Comparison of ENCODE assay signal across 8 cellular contexts in the genomic region with DNA sequence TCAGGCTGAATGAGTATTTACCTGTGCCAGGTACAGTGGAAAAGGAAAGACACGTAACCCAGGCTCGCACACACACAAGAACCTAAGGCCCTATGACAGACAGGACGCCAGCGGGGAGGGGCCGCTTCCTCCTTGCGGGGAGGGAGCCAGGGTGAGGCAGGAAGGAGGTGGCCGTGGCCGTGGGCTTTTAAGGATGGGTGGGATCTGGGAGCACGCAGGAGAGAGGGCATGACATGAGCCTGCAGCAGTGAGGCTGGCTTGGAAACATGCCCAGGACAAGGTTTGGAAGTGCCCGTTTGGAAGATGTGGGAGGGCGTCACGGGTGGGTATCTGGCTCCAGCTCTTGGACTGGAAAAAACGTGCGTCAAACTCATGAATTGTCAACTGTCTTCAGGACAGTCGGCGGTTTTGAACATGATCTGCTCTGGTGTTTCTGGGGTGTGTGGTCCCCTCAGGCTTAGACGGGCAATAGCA. TPM values are rescaled to one million over a fixed set of nuclear protein-coding genes. Genes with fewer than 3 reads are reported as not detected.
DNase-seq lines count a peak whose midpoint lies in the region; ATAC-seq, FAIRE-seq and TF ChIP-seq lines count a peak whose summit lies in the region.

No MANE protein-coding gene starts in this region.

- no peaks in the 10 kb centered on the region for H3K9me3 ChIP-seq in H1 (ENCODE audit: insufficient read depth in 2 of 2, low read depth in 1 of 2, low read length in 1 of 2)

- no peak for TF ChIP-seq CTCF in H1 (IDR thresholded peaks at IDR 0.05; ENCODE audit: control extremely low read depth in 1 of 3, insufficient read depth in 1 of 3, low read depth in 1 of 3, low read length in 3 of 3)

- no peak overlapping the region for H3K56ac ChIP-seq in H1 (replicated peaks; ENCODE audit: insufficient read length, low read depth, low read length)

- no peak overlapping the region; the same call in 1 of the 2 replicates for H4K8ac ChIP-seq in H1 (ENCODE audit: extremely low read depth, insufficient read depth, low read length)

- peaks cover 13% of the 10 kb centered on the region; the same call in 1 of the 2 replicates for H3K79me1 ChIP-seq in H1 (ENCODE audit: low read depth, low read length)

- TF ChIP-seq POLR2A in H1 (IDR thresholded peaks at IDR 0.05; ENCODE audit: control extremely low read depth in 1 of 2, low read depth in 2 of 2, low read length in 2 of 2) = no peak

- 0 out of 2 replicates have a peak overlapping the region, but pooled peaks have one; percentile 81 for H2BK15ac ChIP-seq in H1 (ENCODE audit: low read length)

- peaks cover 0 to 46% of the 10 kb centered on the region in 2 experiments; a peak in 2 of 4 replicates for H3K79me2 ChIP-seq in H1 (ENCODE audit: control insufficient read depth in 1 of 2, insufficient read depth in 2 of 2, low read length in 2 of 2)

- H3K36me3 ChIP-seq in H1 (ENCODE audit: control insufficient read depth in 2 of 4, insufficient read depth in 4 of 4, low read length in 3 of 4) = no peaks in the 10 kb centered on the region

- H3K9ac ChIP-seq in H1 (replicated peaks in 1 of 4; ENCODE audit: extremely low read depth in 1 of 4, low read depth in 3 of 4, low read length in 3 of 4) = no peak overlapping the region

- no peak overlapping the region for H3K23ac ChIP-seq in H1 (ENCODE audit: insufficient read length)

- TF ChIP-seq RAD21 in H1 (IDR thresholded peaks at IDR 0.05 in 1 of 2, conservative IDR thresholded peaks at IDR 0.05 in 1 of 2; ENCODE audit: low read depth in 2 of 2, low read length in 2 of 2) = no peak

- TF ChIP-seq EP300 in H1 (IDR thresholded peaks at IDR 0.05; ENCODE audit: borderline replicate concordance in 1 of 2, low read depth in 2 of 2, low read length in 2 of 2) = no peak

- H3K27me3 ChIP-seq in H1 (replicated peaks in 1 of 4; ENCODE audit: control insufficient read depth in 3 of 4, extremely low read depth in 1 of 4, insufficient read depth in 3 of 4, low read length in 3 of 4) = no peaks in the 10 kb centered on the region

- POLR2A ChIA-PET in H1 (lab: Charles Lee; ENCODE audit: partially characterized antibody) = interaction anchor here (0.5 to 1.4 kb wide), 5 partner anchors 20 to 1205 kb away, joined by 3 to 4 read pairs (median 3); a partner anchor contains a TSS

- H3K27ac ChIP-seq in H1 (ENCODE audit: low read depth, low read length) = no peak overlapping the region

- WGBS in H1 (ENCODE audit: extremely low coverage in 1 of 2, insufficient coverage in 1 of 2, insufficient read length in 1 of 2, insufficient replicate concordance in 2 of 2, low coverage in 1 of 2, low lambda C conversion rate in 2 of 2, missing lambda C conversion rate in 1 of 2), 2 experiments = 87% methylated on average over 17 of the region's 17 CpGs; no CpG with 5 or more reads in 1 of the 2 experiments

- no peak overlapping the region for H2BK120ac ChIP-seq in H1 (replicated peaks; ENCODE audit: low read depth, low read length)

- no peak overlapping the region for H3K4me2 ChIP-seq in H1 (ENCODE audit: insufficient read depth in 1 of 2, low read depth in 2 of 2, low read length in 2 of 2)

- H2AK5ac ChIP-seq in H1 (ENCODE audit: low read depth, low read length) = no peak overlapping the region

- H3K4ac ChIP-seq in H1 (replicated peaks; ENCODE audit: insufficient read length, low read depth, low read length) = peak overlapping the region; percentile 60

- H4K5ac ChIP-seq in H1 (ENCODE audit: insufficient read length, low read depth, low read length) = no peak overlapping the region

- no peak overlapping the region for H2BK20ac ChIP-seq in H1 (ENCODE audit: low read length)

- H3K18ac ChIP-seq in H1 (ENCODE audit: extremely low read depth, low read length) = no peak overlapping the region; the same call in 1 of the 2 replicates

- H3K4me3 ChIP-seq in H1 (ENCODE audit: extremely low read depth in 1 of 4, insufficient read depth in 2 of 4, low read depth in 3 of 4, low read length in 4 of 4) = no peak overlapping the region

- H2AFZ ChIP-seq in H1 (ENCODE audit: low read length) = no peak overlapping the region

- peak; percentile 30 for ATAC-seq in sciatic nerve

- no peak overlapping the region for H4K91ac ChIP-seq in H1 (replicated peaks; ENCODE audit: insufficient read length, low read length)

- no peaks in the 10 kb centered on the region for H3K23me2 ChIP-seq in H1 (ENCODE audit: low read depth, low read length)

- peak overlapping the region; percentile 66; the same call in 1 of the 2 replicates for H2BK5ac ChIP-seq in H1 (ENCODE audit: low read depth, low read length)

- H3K14ac ChIP-seq in H1 (ENCODE audit: insufficient read length) = no peak overlapping the region

- H3K4me1 ChIP-seq in H1 (replicated peaks in 1 of 4; ENCODE audit: control insufficient read depth in 3 of 4, insufficient read depth in 4 of 4, low read length in 3 of 4) = peaks cover 5 to 29% (median 22%) of the 10 kb centered on the region in 4 experiments; a peak in 6 of 7 replicates

- no peak for FAIRE-seq in H1 (lab: Jason Lieb, UNC)

- H4K20me1 ChIP-seq in H1 (replicated peaks in 1 of 2; ENCODE audit: control insufficient read depth in 1 of 2, insufficient read depth in 2 of 2, low read length in 2 of 2) = peaks cover 8 to 51% of the 10 kb centered on the region in 2 experiments

- peak; percentile 8 for DNase-seq in Daoy (ENCODE audit: low read depth)
- DNase-seq in activated CD4-positive, alpha-beta T cell treated with anti-CD3 and anti-CD28 coated beads for 4 hours = peak; percentile 54 to 57
- no peak for DNase-seq in H1 (ENCODE audit: low read depth in 1 of 2, low spot score in 2 of 2)
- DNase-seq in sciatic nerve (ENCODE audit: low spot score) = no peak
- DNase-seq in GM19240 (ENCODE audit: insufficient read length, low spot score) = no peak
- DNase-seq in DMS 273 (lab: John Stamatoyannopoulos, UW; ENCODE audit: unreplicated experiment) = no peak
- DNase-seq in hippocampal formation (lab: John Stamatoyannopoulos, UW) = no peak
- DNase-seq in NCI-H345 treated with DMSO at 0.1 percent for 48 hours (lab: John Stamatoyannopoulos, UW; ENCODE audit: unreplicated experiment) = no peak

- H2BK12ac ChIP-seq in H1 (ENCODE audit: low read depth, low read length) = peak overlapping the region; percentile 72; the same call in 1 of the 2 replicates

- intact Hi-C loops in sciatic nerve (cut with DNase I) = no loop called here

- CTCF ChIA-PET in H1 (lab: Charles Lee; ENCODE audit: partially characterized antibody) = interaction anchor here (0.8 to 2.0 kb wide), 5 partner anchors 10 to 113 kb away, joined by 3 to 5 read pairs (median 5); no protein-coding TSS in a partner anchor

TF ChIP-seq in H1, 55 proteins besides CTCF, POLR2A, EP300 and RAD21 (continues in another document):
- no peak for TF ChIP-seq JUN (IDR thresholded peaks at IDR 0.05; ENCODE audit: low read depth, low read length)
- no peak for TF ChIP-seq MAFK (IDR thresholded peaks at IDR 0.05; ENCODE audit: low read depth, low read length)
- TF ChIP-seq CEBPB (IDR thresholded peaks at IDR 0.05; ENCODE audit: low read depth, low read length) = no peak

RNA-seq across cellular contexts. Expression of a gene that starts 20.1 kb away (rescaled TPM):
- total RNA-seq in Daoy (2014; rRNA removed; shearing (Covaris generic)) = 44.3 and 52.8 TPM in 2 replicates
- total RNA-seq in H1 (2021; fragmentation: NEBNext Ultra II Directional; extraction: Animal tissue kit (Norgen Biotek cat#: 25700)) = 102 TPM in 2 replicates
- polyA plus RNA-seq in H1 (2011; rRNA removed) = 81.5 and 120 TPM in 2 replicates
- polyA plus RNA-seq in H1 (2011; cell fraction: cytosol; rRNA removed) = 72.0 TPM
- 90.4 TPM for polyA plus RNA-seq in H1 (2011; cell fraction: nucleus; rRNA removed)
- polyA plus RNA-seq in H1 (2012, experiment 1 of 2) = 57.4 to 81.4 TPM (median 79.5 TPM) in 4 replicates
- 84.4 TPM for polyA plus RNA-seq in H1 (2012, experiment 2 of 2)
- 86.5 TPM for polyA plus RNA-seq in H1 (2013, experiment 1 of 2)
- 87.7 TPM for polyA plus RNA-seq in H1 (2013, experiment 2 of 2)
- 18.0 and 18.8 TPM in 2 replicates for polyA minus RNA-seq in H1 (2011; rRNA and poly(A)+ RNA removed)
- 40.1 TPM for polyA minus RNA-seq in H1 (2011; cell fraction: cytosol; rRNA and poly(A)+ RNA removed)
- polyA minus RNA-seq in H1 (2011; cell fraction: nucleus; rRNA and poly(A)+ RNA removed) = 27.2 TPM
- 71.8 TPM for total RNA-seq in sciatic nerve

RNA-seq across cellular contexts. Expression of a gene that starts 22.1 kb away (rescaled TPM):
- total RNA-seq in Daoy (2014; rRNA removed; shearing (Covaris generic)) = 39.7 and 55.8 TPM in 2 replicates
- total RNA-seq in H1 (2021; fragmentation: NEBNext Ultra II Directional; extraction: Animal tissue kit (Norgen Biotek cat#: 25700)) = 146 and 147 TPM in 2 replicates
- polyA plus RNA-seq in H1 (2011; rRNA removed) = 122 and 190 TPM in 2 replicates
- 126 TPM for polyA plus RNA-seq in H1 (2011; cell fraction: cytosol; rRNA removed)
- polyA plus RNA-seq in H1 (2011; cell fraction: nucleus; rRNA removed) = 306 TPM
- polyA plus RNA-seq in H1 (2012, experiment 1 of 2) = 88.0 to 134 TPM (median 124 TPM) in 4 replicates
- 49.9 TPM for polyA plus RNA-seq in H1 (2012, experiment 2 of 2)
- polyA plus RNA-seq in H1 (2013, experiment 1 of 2) = 98.3 TPM
- polyA plus RNA-seq in H1 (2013, experiment 2 of 2) = 96.0 TPM
- 58.2 and 63.1 TPM in 2 replicates for polyA minus RNA-seq in H1 (2011; rRNA and poly(A)+ RNA removed)
- 94.8 TPM for polyA minus RNA-seq in H1 (2011; cell fraction: cytosol; rRNA and poly(A)+ RNA removed)
- 110 TPM for polyA minus RNA-seq in H1 (2011; cell fraction: nucleus; rRNA and poly(A)+ RNA removed)
- total RNA-seq in sciatic nerve = 8.0 TPM

RNA-seq across cellular contexts. Expression of a gene that starts 36.9 kb away (rescaled TPM):
- total RNA-seq in Daoy (2014; rRNA removed; shearing (Covaris generic)) = 0.95 and 2.5 TPM in 2 replicates
- 24.2 and 27.7 TPM in 2 replicates for total RNA-seq in H1 (2021; fragmentation: NEBNext Ultra II Directional; extraction: Animal tissue kit (Norgen Biotek cat#: 25700))
- polyA plus RNA-seq in H1 (2011; rRNA removed) = 22.9 and 31.6 TPM in 2 replicates
- polyA plus RNA-seq in H1 (2011; cell fraction: cytosol; rRNA removed) = 25.7 TPM
- 32.1 TPM for polyA plus RNA-seq in H1 (2011; cell fraction: nucleus; rRNA removed)
- 15.1 to 38.3 TPM (median 35.6 TPM) in 4 replicates for polyA plus RNA-seq in H1 (2012, experiment 1 of 2)
- polyA plus RNA-seq in H1 (2012, experiment 2 of 2) = 21.6 TPM
- polyA plus RNA-seq in H1 (2013, experiment 1 of 2) = 15.0 TPM
- 12.4 TPM for polyA plus RNA-seq in H1 (2013, experiment 2 of 2)
- 10.8 and 12.6 TPM in 2 replicates for polyA minus RNA-seq in H1 (2011; rRNA and poly(A)+ RNA removed)
- 13.0 TPM for polyA minus RNA-seq in H1 (2011; cell fraction: cytosol; rRNA and poly(A)+ RNA removed)
- polyA minus RNA-seq in H1 (2011; cell fraction: nucleus; rRNA and poly(A)+ RNA removed) = 15.3 TPM
- total RNA-seq in sciatic nerve = 13.1 TPM

RNA-seq across cellular contexts. Expression of a gene that starts 41.7 kb away (rescaled TPM):
- total RNA-seq in Daoy (2014; rRNA removed; shearing (Covaris generic)) = 28.9 and 35.7 TPM in 2 replicates
- 15.3 and 18.1 TPM in 2 replicates for total RNA-seq in H1 (2021; fragmentation: NEBNext Ultra II Directional; extraction: Animal tissue kit (Norgen Biotek cat#: 25700))
- 33.6 and 37.3 TPM in 2 replicates for polyA plus RNA-seq in H1 (2011; rRNA removed)
- polyA plus RNA-seq in H1 (2011; cell fraction: cytosol; rRNA removed) = 39.4 TPM
- polyA plus RNA-seq in H1 (2011; cell fraction: nucleus; rRNA removed) = 33.5 TPM
- polyA plus RNA-seq in H1 (2012, experiment 1 of 2) = 21.5 to 32.2 TPM (median 25.1 TPM) in 4 replicates
- polyA plus RNA-seq in H1 (2012, experiment 2 of 2) = 30.2 TPM
- polyA plus RNA-seq in H1 (2013, experiment 1 of 2) = 18.5 TPM
- 19.0 TPM for polyA plus RNA-seq in H1 (2013, experiment 2 of 2)
- polyA minus RNA-seq in H1 (2011; rRNA and poly(A)+ RNA removed) = 11.4 and 11.9 TPM in 2 replicates
- 12.0 TPM for polyA minus RNA-seq in H1 (2011; cell fraction: cytosol; rRNA and poly(A)+ RNA removed)
- polyA minus RNA-seq in H1 (2011; cell fraction: nucleus; rRNA and poly(A)+ RNA removed) = 8.0 TPM
- total RNA-seq in sciatic nerve = 3.7 TPM

Comparison
In these comparisons a context has a peak if more than half of its experiments do, and no peak if none do; other contexts are left out.
1. DNase-seq: peak in Daoy (single experiment) and activated CD4-positive, alpha-beta T cell treated with anti-CD3 and anti-CD28 coated beads for 4 hours (2 of 2); none in H1 (0 of 2), sciatic nerve (single experiment), GM19240 (single experiment), DMS 273 (single experiment), hippocampal formation (0 of 2) and NCI-H345 treated with DMSO at 0.1 percent for 48 hours (single experiment).